In genomic region chr11:128157423-128158298, GRCh38 we compare ENCODE assay signal across 8 cellular contexts.
DNase-seq lines count a peak whose midpoint lies in the region; ATAC-seq and TF ChIP-seq lines count a peak whose summit lies in the region.

No MANE protein-coding gene starts in this region.

- peak overlapping the region; percentile 51 to 76 for H3K4me3 Mint-ChIP-seq in CD14-positive monocyte

- peaks cover 0 to 2% (median 0%) of the 10 kb centered on the region in 3 donors for H3K27me3 Mint-ChIP-seq in CD14-positive monocyte (ENCODE audit: low read depth in 3 of 3)

- ATAC-seq in GM19043 (IDR thresholded peaks at IDR 0.05; ENCODE audit: low read depth, unreplicated experiment): peak; percentile 87
- ATAC-seq in HG03280 (IDR thresholded peaks at IDR 0.05; ENCODE audit: unreplicated experiment): peak; percentile 86

- intact Hi-C loops in CD14-positive monocyte (cut with micrococcal nuclease): loop anchor here (5.0 kb wide), 1 partner anchor 125 kb away; no protein-coding TSS in a partner anchor

- DNase-seq in CD14-positive monocyte (ENCODE audit: low spot score) (no peak), NCI-H446 (lab: John Stamatoyannopoulos, UW) (peak; percentile 54 to 70), dermis microvascular lymphatic vessel endothelial cell (ENCODE audit: low read depth in 2 of 2) (peak; percentile 68 to 83), lung microvascular endothelial cell (ENCODE audit: low read depth in 2 of 2) (peak; percentile 80 to 85)
- DNase-seq in activated CD4-positive, CD25-positive, alpha-beta regulatory T cell treated with anti-CD3 and anti-CD28 coated beads, Interleukin-2, amount 50 U/mL, for 72 hours: peak; percentile 54
- DNase-seq in stimulated activated CD8-positive, alpha-beta memory T cell treated with anti-CD3 and anti-CD28 coated beads, Interleukin-4, amount 100 ng/mL, for 24 hours (ENCODE audit: low read depth): peak; percentile 15

- H3K36me3 Mint-ChIP-seq in CD14-positive monocyte: no peaks in the 10 kb centered on the region

- H3K27ac Mint-ChIP-seq in CD14-positive monocyte: peak overlapping the region in 3 of 7 donors; percentile 50 to 76 (median 73)

- no peaks in the 10 kb centered on the region for H3K9me3 Mint-ChIP-seq in CD14-positive monocyte

- peaks cover 10% of the 10 kb centered on the region for H3K4me1 Mint-ChIP-seq in CD14-positive monocyte

- TF ChIP-seq CTCF in CD14-positive monocyte (IDR thresholded peaks at IDR 0.05): peak; percentile 100
